Comparison of ENCODE assay signal across 1 cellular context in the genomic region with DNA sequence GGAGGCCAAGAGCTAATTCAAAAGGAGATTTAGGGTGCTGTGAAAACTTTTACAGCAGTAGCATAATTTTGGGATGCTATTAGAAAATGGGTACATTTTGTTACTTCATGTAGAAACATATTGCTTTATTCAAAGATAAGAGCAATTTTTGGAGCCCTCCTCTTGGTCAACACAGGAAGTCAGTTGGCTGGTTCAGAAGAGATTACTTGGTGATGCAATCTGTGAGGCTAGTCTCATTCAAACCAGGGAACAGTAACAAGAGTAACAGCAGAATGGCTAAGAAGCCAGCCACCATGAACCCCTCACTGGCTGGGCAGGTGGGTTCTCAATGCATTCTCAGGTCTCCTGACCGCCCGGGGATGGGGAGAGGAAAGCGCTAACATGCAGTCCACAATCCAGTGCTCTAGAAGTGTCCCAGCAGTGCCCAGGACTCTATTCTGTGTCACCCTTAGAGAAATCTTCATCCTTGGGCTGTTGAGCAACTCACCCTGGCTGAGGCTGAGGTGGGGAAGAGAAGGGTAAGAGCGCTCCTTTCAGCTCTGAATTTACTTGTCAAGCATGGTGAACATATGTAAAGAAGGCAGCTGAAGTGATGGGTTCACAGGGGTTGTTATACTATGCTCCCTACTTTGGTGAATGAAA.
TF ChIP-seq lines count a peak whose summit lies in the region.

No MANE protein-coding gene starts in this region.

TF ChIP-seq in IMR-90, 13 proteins besides CTCF, POLR2A, EP300 and RAD21 (continued from another document):
- TF ChIP-seq, protein P1, sequence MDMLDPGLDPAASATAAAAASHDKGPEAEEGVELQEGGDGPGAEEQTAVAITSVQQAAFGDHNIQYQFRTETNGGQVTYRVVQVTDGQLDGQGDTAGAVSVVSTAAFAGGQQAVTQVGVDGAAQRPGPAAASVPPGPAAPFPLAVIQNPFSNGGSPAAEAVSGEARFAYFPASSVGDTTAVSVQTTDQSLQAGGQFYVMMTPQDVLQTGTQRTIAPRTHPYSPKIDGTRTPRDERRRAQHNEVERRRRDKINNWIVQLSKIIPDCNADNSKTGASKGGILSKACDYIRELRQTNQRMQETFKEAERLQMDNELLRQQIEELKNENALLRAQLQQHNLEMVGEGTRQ (IDR thresholded peaks at IDR 0.05; ENCODE audit: low read depth, low read length), result no peak
